17 cellular contexts compared by ENCODE assay signal in the genomic region with DNA sequence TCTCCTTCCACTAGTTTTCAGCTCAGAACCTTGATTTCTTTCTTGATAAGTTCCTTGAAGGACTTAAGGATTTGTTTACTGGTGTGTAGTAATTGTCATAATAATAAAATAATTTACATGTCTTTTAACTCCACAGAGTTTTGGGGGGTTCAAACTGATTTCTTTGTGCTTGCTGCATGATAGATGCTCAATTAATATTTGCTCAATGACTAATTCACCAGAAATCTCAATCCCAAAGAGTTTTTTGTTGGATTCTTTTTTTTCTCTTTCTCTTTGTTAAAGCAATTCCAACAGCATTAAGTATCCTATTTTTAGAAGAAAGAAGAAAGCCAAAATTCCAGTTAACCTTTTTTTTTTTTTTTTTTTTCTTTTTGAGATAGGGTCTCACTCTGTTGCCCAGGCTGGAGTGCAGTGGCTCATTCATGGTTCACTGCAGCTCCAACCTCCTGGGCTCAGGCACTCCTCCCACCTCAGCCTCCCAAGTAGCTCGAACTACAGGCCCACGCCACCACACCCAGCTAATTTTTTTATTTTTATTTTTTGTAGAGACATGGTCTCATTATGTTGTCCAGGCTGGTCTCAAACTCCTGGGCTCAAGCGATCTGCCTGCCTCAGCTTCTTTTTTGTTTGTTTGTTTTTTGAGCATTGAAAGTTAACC.
"Had no signal": no experiment of that assay in that cellular context is flagged by ENCODE, and none has a peak within 500 bp of the region (broad histone marks: within the 10 kb centered on the region; RNA-seq: fewer than 3 reads in every experiment).

No MANE protein-coding gene starts in this region.

- H3K36me3 ChIP-seq: tibial nerve, vagina had no signal

- ATAC-seq: activated CD8-positive, alpha-beta T cell treated with anti-CD3 and anti-CD28 coated beads for 36 hours; mucosa of descending colon; T-cell had no signal

- H3K4me3 Mint-ChIP-seq: activated CD4-positive, alpha-beta T cell treated with anti-CD3 and anti-CD28 coated beads, Interleukin-2, amount 10 ng/mL, durations not matched to agents 24 days and 14 days; activated CD8-positive, alpha-beta T cell treated with anti-CD3 and anti-CD28 coated beads for 36 hours; T-cell had no signal

- H3K27ac ChIP-seq: esophagus muscularis mucosa, parathyroid adenoma, vagina had no signal

- H3K9me3 Mint-ChIP-seq: activated CD4-positive, alpha-beta T cell treated with anti-CD3 and anti-CD28 coated beads, Interleukin-2, amount 10 ng/mL, durations not matched to agents 24 days and 14 days; activated CD8-positive, alpha-beta T cell treated with anti-CD3 and anti-CD28 coated beads for 36 hours; naive B cell; T-cell had no signal

- H3K4me1 ChIP-seq: parathyroid adenoma had no signal

- H3K27ac Mint-ChIP-seq: activated CD4-positive, alpha-beta T cell treated with anti-CD3 and anti-CD28 coated beads, Interleukin-2, amount 10 ng/mL, durations not matched to agents 24 days and 14 days; activated CD8-positive, alpha-beta T cell treated with anti-CD3 and anti-CD28 coated beads for 36 hours; T-cell had no signal

- H3K9me3 ChIP-seq: esophagus muscularis mucosa, mucosa of descending colon, tibial nerve, vagina had no signal

- H2AFZ ChIP-seq: parathyroid adenoma had no signal

- H3K4me3 ChIP-seq: esophagus muscularis mucosa, mucosa of descending colon, tibial nerve, vagina had no signal

- H3K27me3 Mint-ChIP-seq: activated CD4-positive, alpha-beta T cell treated with anti-CD3 and anti-CD28 coated beads, Interleukin-2, amount 10 ng/mL, durations not matched to agents 24 days and 14 days; activated CD8-positive, alpha-beta T cell treated with anti-CD3 and anti-CD28 coated beads for 36 hours; naive B cell; T-cell had no signal

- DNase-seq: activated CD4-positive, alpha-beta T cell treated with anti-CD3 and anti-CD28 coated beads, Interleukin-2, amount 10 ng/mL, durations not matched to agents 24 days and 14 days; activated CD8-positive, alpha-beta T cell treated with anti-CD3 and anti-CD28 coated beads for 36 hours; activated effector memory CD4-positive, alpha-beta T cell treated with Interleukin-2 at 50 U/mL for 16 hours; activated naive CD4-positive, alpha-beta T cell treated with anti-CD3 and anti-CD28 coated beads, Interleukin-2, amount 50 U/mL, for 16 hours; activated T-cell treated with anti-CD3 and anti-CD28 coated beads, Interleukin-2, amount 50 U/mL, for 1 hour; aorta; cortex of kidney; mesenchymal stem cell; mucosa of descending colon; naive B cell; stimulated activated naive CD4-positive, alpha-beta T cell treated with Interleukin-2 at 50 U/mL for 16 hours; T-cell; T1000 had no signal

- H3K9ac ChIP-seq: parathyroid adenoma had no signal

- H3K27me3 ChIP-seq: esophagus muscularis mucosa, tibial nerve, vagina had no signal
